In genomic region chrX:42544883-42545282, GRCh38 we compare ENCODE assay signal across 24 cellular contexts.
DNase-seq lines count a peak whose midpoint lies in the region; ATAC-seq and FAIRE-seq lines count a peak whose summit lies in the region.
"Had no signal": no experiment of that assay in that cellular context is flagged by ENCODE, and none has a peak within 500 bp of the region (broad histone marks: within the 10 kb centered on the region; RNA-seq: fewer than 3 reads in every experiment).

No MANE protein-coding gene starts in this region.

- peaks cover 0 to 5% of the 10 kb centered on the region in 2 donors for H3K36me3 Mint-ChIP-seq in stimulated activated naive B cell treated with anti-CD40 and anti-IgM and Interleukin-4, amounts not matched to agents 10 μg/mL and 1 μg/mL and 100 μg/mL, for 72 hours
- H3K36me3 Mint-ChIP-seq: CD14-positive monocyte had no signal

- peak; percentile 2 for DNase-seq in activated CD4-positive, alpha-beta T cell treated with anti-CD3 and anti-CD28 coated beads for 48 hours
- DNase-seq in activated CD4-positive, alpha-beta T cell treated with anti-CD3 and anti-CD28 coated beads for 4 hours = no peak
- peak; percentile 1 for DNase-seq in stimulated activated CD4-positive, alpha-beta T cell treated with anti-CD3 and anti-CD28 coated beads, Interleukin-15, amount 100 ng/mL, for 24 hours
- DNase-seq in stimulated activated CD4-positive, alpha-beta T cell treated with anti-CD3 and anti-CD28 coated beads, Interleukin-4, amount 100 ng/mL, for 1 hour = no peak
- no peak for DNase-seq in GM19239 (ENCODE audit: insufficient read length, low spot score)
- DNase-seq in stimulated activated naive B cell treated with anti-CD40 and anti-IgM and Interleukin-4, amounts not matched to agents 10 μg/mL and 1 μg/mL and 100 μg/mL, for 72 hours = no peak
- DNase-seq: 8988T; ACHN; AML-193; BE2C; CD4-positive, alpha-beta T cell; CD8-positive, alpha-beta memory T cell; DMS 273 treated with DMSO at 0.1 percent for 48 hours; DMS79; EL; GDM1; GOT3; HFFc6 had no signal

- H3K4me1 Mint-ChIP-seq in stimulated activated naive B cell treated with anti-CD40 and anti-IgM and Interleukin-4, amounts not matched to agents 10 μg/mL and 1 μg/mL and 100 μg/mL, for 72 hours = peaks cover 5 to 10% of the 10 kb centered on the region in 2 donors
- H3K4me1 Mint-ChIP-seq: CD14-positive monocyte; CD8-positive, alpha-beta memory T cell had no signal

- H3K27me3 Mint-ChIP-seq in stimulated activated naive B cell treated with anti-CD40 and anti-IgM and Interleukin-4, amounts not matched to agents 10 μg/mL and 1 μg/mL and 100 μg/mL, for 72 hours = peaks cover 0 to 7% of the 10 kb centered on the region in 2 donors
- H3K27me3 Mint-ChIP-seq: CD4-positive, alpha-beta T cell had no signal

- H3K27ac Mint-ChIP-seq in stimulated activated naive B cell treated with anti-CD40 and anti-IgM and Interleukin-4, amounts not matched to agents 10 μg/mL and 1 μg/mL and 100 μg/mL, for 72 hours = peak overlapping the region; percentile 11
- H3K27ac Mint-ChIP-seq: CD14-positive monocyte; CD4-positive, alpha-beta T cell; HFFc6 had no signal

- peak in 1 of 2 donors; percentile 18 for ATAC-seq in stimulated activated naive B cell treated with anti-CD40 and anti-IgM and Interleukin-4, amounts not matched to agents 10 μg/mL and 1 μg/mL and 100 μg/mL, for 72 hours (replicated peaks)
- ATAC-seq in HG02763 (IDR thresholded peaks at IDR 0.05; ENCODE audit: unreplicated experiment) = no peak
- ATAC-seq: A549, GM12878 had no signal

- no peak overlapping the region for H3K4me3 Mint-ChIP-seq in stimulated activated naive B cell treated with anti-CD40 and anti-IgM and Interleukin-4, amounts not matched to agents 10 μg/mL and 1 μg/mL and 100 μg/mL, for 72 hours
- H3K4me3 Mint-ChIP-seq: CD14-positive monocyte; CD4-positive, alpha-beta T cell; CD8-positive, alpha-beta memory T cell; HFFc6 had no signal

- peaks cover 4% of the 10 kb centered on the region in 2 donors for H3K9me3 Mint-ChIP-seq in stimulated activated naive B cell treated with anti-CD40 and anti-IgM and Interleukin-4, amounts not matched to agents 10 μg/mL and 1 μg/mL and 100 μg/mL, for 72 hours
- H3K9me3 Mint-ChIP-seq: CD4-positive, alpha-beta T cell; CD8-positive, alpha-beta memory T cell had no signal

- FAIRE-seq in GM19239 (lab: Jason Lieb, UNC) = peak; percentile 58
- FAIRE-seq: D721Med, GM12878, H54 had no signal

Comparison
In these comparisons a context has a peak if more than half of its experiments do, and no peak if none do; other contexts are left out.
1. DNase-seq: peak in activated CD4-positive, alpha-beta T cell treated with anti-CD3 and anti-CD28 coated beads for 48 hours (single experiment) and stimulated activated CD4-positive, alpha-beta T cell treated with anti-CD3 and anti-CD28 coated beads, Interleukin-15, amount 100 ng/mL, for 24 hours (single experiment); none in activated CD4-positive, alpha-beta T cell treated with anti-CD3 and anti-CD28 coated beads for 4 hours (0 of 2), stimulated activated CD4-positive, alpha-beta T cell treated with anti-CD3 and anti-CD28 coated beads, Interleukin-4, amount 100 ng/mL, for 1 hour (single experiment), GM19239 (single experiment) and stimulated activated naive B cell treated with anti-CD40 and anti-IgM and Interleukin-4, amounts not matched to agents 10 μg/mL and 1 μg/mL and 100 μg/mL, for 72 hours (single experiment).